ENCODE assay signal across 8 cellular contexts in the genomic region with DNA sequence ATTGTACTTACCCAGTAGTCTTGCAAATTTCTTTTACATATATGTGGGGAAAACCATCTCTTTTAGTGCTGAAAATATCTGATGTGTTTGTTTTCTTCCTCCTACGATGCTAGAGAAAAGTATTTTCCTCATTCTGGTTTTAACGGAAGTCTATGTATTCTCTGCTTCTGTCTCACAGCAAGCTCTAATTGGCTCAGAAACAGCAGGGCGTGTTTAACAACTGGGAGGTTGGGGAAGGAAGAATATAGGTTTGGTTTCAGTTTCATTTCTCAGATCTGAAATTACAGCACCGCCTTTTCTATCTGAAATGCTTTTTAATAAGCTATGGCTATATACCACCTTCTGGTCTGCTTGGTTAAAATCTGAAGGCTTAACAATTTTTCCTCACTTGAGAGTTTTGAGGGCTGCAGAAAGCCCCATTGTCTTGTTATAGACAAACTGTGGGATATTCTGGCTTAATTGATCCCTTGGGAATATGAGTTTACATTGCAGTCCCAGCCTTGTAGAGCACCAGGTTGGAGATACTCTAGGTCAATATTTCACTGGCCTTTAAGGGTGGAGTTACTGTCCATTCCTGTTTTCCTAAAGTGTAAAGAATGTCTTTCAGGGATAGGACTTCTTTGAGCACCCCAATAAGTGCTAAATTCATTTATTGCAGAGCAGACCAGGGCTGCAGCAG. TPM values are rescaled to one million over a fixed set of nuclear protein-coding genes. Genes with fewer than 3 reads are reported as not detected.
DNase-seq lines count a peak whose midpoint lies in the region; TF ChIP-seq lines count a peak whose summit lies in the region.

A gene (minus strand): TSS at position 128 of the 679 bp plus-strand sequence. CDS start 11,882 bp downstream, outside the sequence.

- H2AFZ ChIP-seq in H9 (ENCODE audit: low read length), result peak within 1 kb of the TSS; percentile 62

- no peaks in the 10 kb centered on the region for H3K79me1 ChIP-seq in H9 (ENCODE audit: insufficient read depth, low read depth, low read length, poor library complexity, severe bottlenecking)

- no peak within 1 kb of the TSS for H3K56ac ChIP-seq in H9 (ENCODE audit: insufficient read length, low read depth, low read length)

- H3K27me3 Mint-ChIP-seq in H9 (ENCODE audit: low read depth) (no peaks in the 10 kb centered on the region; the same call in none of the 2 replicates), glutamatergic neuron (ENCODE audit: unreplicated experiment) (peaks cover 4% of the 10 kb centered on the region)
- no peaks in the 10 kb centered on the region for H3K27me3 Mint-ChIP-seq in activated naive CD4-positive, alpha-beta T cell treated with anti-CD3 and anti-CD28 coated beads, Interleukin-2, amount 10 ng/mL, durations not matched to agents 7 days and 5 days

- no peak within 1 kb of the TSS for H4K91ac ChIP-seq in H9 (ENCODE audit: insufficient read length, low read depth, low read length)

- H4K8ac ChIP-seq in H9 (replicated peaks; ENCODE audit: insufficient read length, low read depth, low read length), result no peak within 1 kb of the TSS

- no peak within 1 kb of the TSS for H3K4me2 ChIP-seq in H9 (ENCODE audit: insufficient read depth, insufficient read length, low read length)

- no peaks in the 10 kb centered on the region for H3K79me2 ChIP-seq in H9 (ENCODE audit: insufficient read depth, low read length)

- intact Hi-C loops in sigmoid colon (cut with DNase I), result no loop called here

- H3K9me3 ChIP-seq in H9 (ENCODE audit: control insufficient read depth, low read depth, low read length) (no peaks in the 10 kb centered on the region), sigmoid colon (peaks cover 0 to 3% (median 0%) of the 10 kb centered on the region in 4 donors)

- no peaks in the 10 kb centered on the region for H3K36me3 Mint-ChIP-seq in H9 (ENCODE audit: insufficient read depth in 1 of 3, low read depth in 3 of 3)
- H3K36me3 Mint-ChIP-seq in activated naive CD4-positive, alpha-beta T cell treated with anti-CD3 and anti-CD28 coated beads, Interleukin-2, amount 10 ng/mL, durations not matched to agents 7 days and 5 days, result peaks cover 58% of the 10 kb centered on the region
- H3K36me3 Mint-ChIP-seq in glutamatergic neuron (ENCODE audit: unreplicated experiment), result peaks cover 10% of the 10 kb centered on the region

- TF ChIP-seq CTCF in GM10248 (IDR thresholded peaks at IDR 0.05; ENCODE audit: control extremely low read depth, extremely low read depth, low read depth, missing control alignments), result no peak
- TF ChIP-seq CTCF in H9 (conservative IDR thresholded peaks at IDR 0.05), result no peak
- TF ChIP-seq CTCF in LNCaP clone FGC (IDR thresholded peaks at IDR 0.05; ENCODE audit: control insufficient read depth, extremely low read depth, insufficient read depth), result no peak
- TF ChIP-seq CTCF in sigmoid colon (IDR thresholded peaks at IDR 0.05), result no peak
- no peak for TF ChIP-seq CTCF in glutamatergic neuron (IDR thresholded peaks at IDR 0.05; ENCODE audit: partially characterized antibody, unreplicated experiment)

- no peak within 1 kb of the TSS for H3K18ac ChIP-seq in H9 (ENCODE audit: insufficient read length, low read depth, low read length)

- WGBS in H9 (ENCODE audit: extremely low coverage, insufficient read length, low lambda C conversion rate), result no CpG with 5 or more reads among the region's 4 CpGs
- 1 to 3% methylated on average over 4 of the region's 4 CpGs for WGBS in sigmoid colon, 2 donors

- no peak within 1 kb of the TSS for H3K27ac ChIP-seq in H9 (ENCODE audit: insufficient read length, low read depth, low read length)
- H3K27ac ChIP-seq in sigmoid colon, result peak within 1 kb of the TSS; percentile 59 to 75 (median 69)

- POLR2A ChIA-PET in GM10248 (lab: Yijun Ruan, JAX), result no interaction called here

- H3K4me1 ChIP-seq in H9 (ENCODE audit: insufficient read depth, low read length) (no peaks in the 10 kb centered on the region), sigmoid colon (peaks cover 0 to 29% (median 4%) of the 10 kb centered on the region in 4 donors)

- H3K4me3 ChIP-seq in LNCaP clone FGC (ENCODE audit: low read depth, low read length) (peak within 1 kb of the TSS; percentile 49), sigmoid colon (peak within 1 kb of the TSS; percentile 36 to 54 (median 44))

- TF ChIP-seq POLR2A in sigmoid colon (IDR thresholded peaks at IDR 0.05), result no peak

- no peak within 1 kb of the TSS for H3K4ac ChIP-seq in H9 (ENCODE audit: low read depth, low read length)

- no peak within 1 kb of the TSS for H3K9ac ChIP-seq in H9 (ENCODE audit: extremely low read depth, insufficient read length, low read length)

- H3K4me1 Mint-ChIP-seq in H9 (no peaks in the 10 kb centered on the region; a peak in 1 of 4 replicates), glutamatergic neuron (ENCODE audit: low read depth, unreplicated experiment) (peaks cover 3% of the 10 kb centered on the region)
- H3K4me1 Mint-ChIP-seq in activated naive CD4-positive, alpha-beta T cell treated with anti-CD3 and anti-CD28 coated beads, Interleukin-2, amount 10 ng/mL, durations not matched to agents 7 days and 5 days, result peaks cover 49% of the 10 kb centered on the region

- H3K9me3 Mint-ChIP-seq in H9 (peaks cover 2 to 13% of the 10 kb centered on the region in 2 experiments; a peak in 4 of 5 replicates), glutamatergic neuron (ENCODE audit: unreplicated experiment) (no peaks in the 10 kb centered on the region)
- H3K9me3 Mint-ChIP-seq in activated naive CD4-positive, alpha-beta T cell treated with anti-CD3 and anti-CD28 coated beads, Interleukin-2, amount 10 ng/mL, durations not matched to agents 7 days and 5 days, result peaks cover 30% of the 10 kb centered on the region

- no peak within 1 kb of the TSS for H4K5ac ChIP-seq in H9 (ENCODE audit: insufficient read length, low read depth, low read length)

- H3K27me3 ChIP-seq in H9 (ENCODE audit: insufficient read depth, low read length) (no peaks in the 10 kb centered on the region), sigmoid colon (no peaks in the 10 kb centered on the region)

- CTCF ChIA-PET in GM10248 (lab: Yijun Ruan, JAX), result interaction anchor here (1.0 to 1.7 kb wide), 5 partner anchors 10 to 34 kb away, joined by 3 to 6 read pairs (median 4); no protein-coding TSS in a partner anchor
- CTCF ChIA-PET in activated naive CD4-positive, alpha-beta T cell treated with anti-CD3 and anti-CD28 coated beads, Interleukin-2, amount 10 ng/mL, durations not matched to agents 7 days and 5 days (lab: Charles Lee), result interaction anchor here (1.1 to 1.5 kb wide), 4 partner anchors 27 to 285 kb away, joined by 3 to 9 read pairs (median 4); no protein-coding TSS in a partner anchor

- no peak within 1 kb of the TSS for H3T11ph ChIP-seq in H9 (ENCODE audit: low read length)

- H2BK20ac ChIP-seq in H9 (ENCODE audit: low read depth, low read length, poor library complexity, severe bottlenecking), result no peak within 1 kb of the TSS

- no peak within 1 kb of the TSS for H2BK12ac ChIP-seq in H9 (ENCODE audit: insufficient read length, low read depth, low read length)

- no peaks in the 10 kb centered on the region for H4K20me1 ChIP-seq in H9 (ENCODE audit: control insufficient read depth, insufficient read depth, insufficient read length)

- H3K27ac Mint-ChIP-seq in H9, result no peak within 1 kb of the TSS
- peak within 1 kb of the TSS; percentile 83 for H3K27ac Mint-ChIP-seq in activated naive CD4-positive, alpha-beta T cell treated with anti-CD3 and anti-CD28 coated beads, Interleukin-2, amount 10 ng/mL, durations not matched to agents 7 days and 5 days
- H3K27ac Mint-ChIP-seq in glutamatergic neuron (ENCODE audit: unreplicated experiment), result no peak within 1 kb of the TSS

- TF ChIP-seq EP300 in sigmoid colon (IDR thresholded peaks at IDR 0.05), result no peak

- H2BK120ac ChIP-seq in H9 (ENCODE audit: low read depth, low read length, poor library complexity, severe bottlenecking), result no peak within 1 kb of the TSS

- H3K4me3 Mint-ChIP-seq in H9, result no peak within 1 kb of the TSS
- H3K4me3 Mint-ChIP-seq in activated naive CD4-positive, alpha-beta T cell treated with anti-CD3 and anti-CD28 coated beads, Interleukin-2, amount 10 ng/mL, durations not matched to agents 7 days and 5 days, result peak within 1 kb of the TSS; percentile 77
- H3K4me3 Mint-ChIP-seq in glutamatergic neuron (ENCODE audit: unreplicated experiment), result no peak within 1 kb of the TSS

- no peaks in the 10 kb centered on the region for H3K23me2 ChIP-seq in H9 (ENCODE audit: insufficient read length, low read depth, low read length, poor library complexity, severe bottlenecking)

- H3K36me3 ChIP-seq in sigmoid colon, result no peaks in the 10 kb centered on the region

- no peak within 1 kb of the TSS for H2AK5ac ChIP-seq in H9 (ENCODE audit: insufficient read length, low read length)

- no peak within 1 kb of the TSS for H3K23ac ChIP-seq in H9 (ENCODE audit: insufficient read length, low read depth, low read length)

- no peak within 1 kb of the TSS for H3K14ac ChIP-seq in H9 (ENCODE audit: insufficient read depth, low read length)

- H2BK15ac ChIP-seq in H9 (ENCODE audit: low read depth, low read length), result no peak within 1 kb of the TSS

- no peak within 1 kb of the TSS for H2BK5ac ChIP-seq in H9 (ENCODE audit: insufficient read length, low read length)

- peak; percentile 76 for DNase-seq in GM10248 (ENCODE audit: extremely low spot score)
- no peak for DNase-seq in H9
- DNase-seq in LNCaP clone FGC (ENCODE audit: low read depth), result peak; percentile 40
- DNase-seq in RPMI8226, result peak; percentile 89
- DNase-seq in activated naive CD4-positive, alpha-beta T cell treated with anti-CD3 and anti-CD28 coated beads, Interleukin-2, amount 10 ng/mL, durations not matched to agents 7 days and 5 days, result peak; percentile 74
- peak; percentile 27 for DNase-seq in glomerular endothelial cell (ENCODE audit: extremely low read depth, low read depth, low spot score)
- peak; percentile 71 for DNase-seq in sigmoid colon
- DNase-seq in glutamatergic neuron, result no peak

RNA-seq across cellular contexts. Expression of the gene that starts here (rescaled TPM):
- 0.07 TPM in 1 of 2 replicates, not detected in the other for total RNA-seq in H9 (2021)
- 8.4 and 16.5 TPM in 2 replicates for total RNA-seq in glomerular endothelial cell
- total RNA-seq in sigmoid colon, result 1 to 10 TPM; 5.4 to 7.8 (median 6.6) TPM
- 10 to 100 TPM in 1 of 3 donors, 1 to 10 TPM in 2; 5.4 to 14.3 (median 9.7) TPM for polyA plus RNA-seq in sigmoid colon
- not detected for total RNA-seq in glutamatergic neuron (ENCODE audit: unreplicated experiment)

Comparison
In these comparisons a context has a peak if more than half of its experiments do, and no peak if none do; other contexts are left out.
1. DNase-seq: peak in GM10248 (single experiment), LNCaP clone FGC (single experiment), RPMI8226 (single experiment), activated naive CD4-positive, alpha-beta T cell treated with anti-CD3 and anti-CD28 coated beads, Interleukin-2, amount 10 ng/mL, durations not matched to agents 7 days and 5 days (single experiment), glomerular endothelial cell (single experiment) and sigmoid colon (single experiment); none in H9 (single experiment) and glutamatergic neuron (single experiment).